ENCODE assay signal across 1 cellular context in the genomic region with DNA sequence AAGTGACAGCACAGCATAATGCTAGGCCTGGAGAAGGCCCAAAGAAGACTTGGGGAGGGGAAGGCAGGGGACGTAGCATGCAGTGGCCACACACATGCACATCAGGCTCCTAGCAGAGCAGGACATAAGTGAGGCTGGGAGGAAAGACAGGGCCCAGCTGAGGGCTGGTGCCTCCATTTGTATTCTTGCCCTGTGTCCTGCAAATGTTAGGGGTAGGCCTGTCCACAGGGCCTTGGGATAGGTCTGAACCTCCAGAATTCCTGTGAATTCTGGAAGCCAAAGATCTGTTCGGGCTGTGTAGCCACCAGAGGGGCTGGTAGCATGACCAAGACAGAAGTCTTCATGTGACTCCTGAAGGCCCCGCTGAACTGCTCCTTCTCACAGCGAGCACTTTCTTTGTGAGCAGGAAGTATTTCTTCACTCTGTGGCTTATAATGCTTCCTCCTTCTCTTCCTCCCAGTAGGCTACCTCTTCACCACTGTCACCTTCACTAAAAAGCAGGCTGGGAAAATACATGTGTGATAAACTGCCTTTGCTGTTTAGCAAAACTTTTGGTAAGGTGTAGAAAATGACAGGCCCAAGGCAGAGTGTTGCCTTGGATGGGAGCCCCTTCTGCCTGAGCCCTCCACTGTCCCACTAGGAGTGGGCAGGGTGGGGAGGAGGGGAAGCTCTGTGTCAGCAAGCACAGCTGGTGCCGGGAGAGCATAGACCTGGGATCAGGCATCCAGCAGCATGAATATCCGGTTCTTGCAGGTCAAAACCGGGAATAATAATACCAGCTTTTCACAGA.
TF ChIP-seq lines count a peak whose summit lies in the region.

No MANE protein-coding gene starts in this region.

TF ChIP-seq in GM12891, 5 proteins besides CTCF, POLR2A, EP300 and RAD21 (continued from another document):
- no peak for TF ChIP-seq POLR2AphosphoS5 (IDR thresholded peaks at IDR 0.05; ENCODE audit: low read depth, low read length)
- no peak for TF ChIP-seq TAF1 (IDR thresholded peaks at IDR 0.05; ENCODE audit: low read depth, low read length)
- TF ChIP-seq PAX5 (IDR thresholded peaks at IDR 0.05; ENCODE audit: insufficient read depth, low read length, severe bottlenecking): no peak
